Comparison of ENCODE assay signal across 32 cellular contexts in genomic region chr17:82943339-82943738, GRCh38.
DNase-seq lines count a peak whose midpoint lies in the region; ATAC-seq, FAIRE-seq and TF ChIP-seq lines count a peak whose summit lies in the region.
"Had no signal": no experiment of that assay in that cellular context is flagged by ENCODE, and none has a peak within 500 bp of the region (broad histone marks: within the 10 kb centered on the region; RNA-seq: fewer than 3 reads in every experiment).

No MANE protein-coding gene starts in this region.

- intact Hi-C loops in left lung (cut with DNase I) (no loop called here), sciatic nerve (cut with DNase I) (no loop called here), transverse colon (cut with DNase I; ENCODE audit: low total_unique reads) (no loop called here)
- intact Hi-C loops in CD4-positive, alpha-beta memory T cell (cut with micrococcal nuclease), result no loop called here

- H3K4me3 ChIP-seq in left lung, result no peak overlapping the region
- H3K4me3 ChIP-seq in transverse colon, result no peak overlapping the region
- H3K4me3 ChIP-seq in CD4-positive, alpha-beta memory T cell (ENCODE audit: low read length in 2 of 2), result no peak overlapping the region
- H3K4me3 ChIP-seq: adrenal gland, body of pancreas, dorsolateral prefrontal cortex, esophagus squamous epithelium, prostate gland had no signal

- TF ChIP-seq EP300 in transverse colon (IDR thresholded peaks at IDR 0.05; ENCODE audit: low read depth), result no peak

- H3K9me3 ChIP-seq in left lung (peaks cover 0 to 26% of the 10 kb centered on the region in 2 donors), transverse colon (peaks cover 8 to 16% of the 10 kb centered on the region in 2 donors)
- H3K9me3 ChIP-seq in CD4-positive, alpha-beta memory T cell (ENCODE audit: control insufficient read depth in 1 of 2, low read length in 2 of 2), result peaks cover 0 to 12% of the 10 kb centered on the region in 2 donors
- H3K9me3 ChIP-seq: prostate gland had no signal

- peak; percentile 13 for FAIRE-seq in HTR-8/SVneo (lab: Jason Lieb, UNC)
- FAIRE-seq: endometrium, RCC 7860 had no signal

- no peak for TF ChIP-seq POLR2A in transverse colon (IDR thresholded peaks at IDR 0.05)

- H3K27ac ChIP-seq in left lung (no peak overlapping the region), transverse colon (no peak overlapping the region)
- no peak overlapping the region for H3K27ac ChIP-seq in CD4-positive, alpha-beta memory T cell (ENCODE audit: low read depth, low read length)
- H3K27ac ChIP-seq: 22Rv1, adrenal gland, body of pancreas, C4-2B, dorsolateral prefrontal cortex, esophagus squamous epithelium, foreskin keratinocyte, prostate gland had no signal

- no peaks in the 10 kb centered on the region for H3K4me1 ChIP-seq in left lung
- H3K4me1 ChIP-seq in transverse colon, result no peaks in the 10 kb centered on the region
- no peaks in the 10 kb centered on the region for H3K4me1 ChIP-seq in CD4-positive, alpha-beta memory T cell (ENCODE audit: insufficient read depth, low read length)
- H3K4me1 ChIP-seq: adrenal gland, body of pancreas, esophagus squamous epithelium, foreskin keratinocyte, prostate gland had no signal

- POLR2A ChIA-PET in CD4-positive, alpha-beta memory T cell (lab: Charles Lee; ENCODE audit: partially characterized antibody), result no interaction called here

- H3K36me3 ChIP-seq in left lung, result peaks cover 0 to 80% of the 10 kb centered on the region in 2 donors
- H3K36me3 ChIP-seq in transverse colon, result peaks cover 0 to 32% (median 4%) of the 10 kb centered on the region in 4 donors
- peaks cover 49% of the 10 kb centered on the region for H3K36me3 ChIP-seq in CD4-positive, alpha-beta memory T cell (ENCODE audit: insufficient read depth, low read length)

- WGBS in transverse colon (ENCODE audit: low coverage in 1 of 2), 2 donors, result 89% methylated on average over 7 of the region's 7 CpGs; no CpG with 5 or more reads in 1 of the 2 donors

- H3K4me1 Mint-ChIP-seq in CD4-positive, alpha-beta memory T cell, result peaks cover 0 to 4% (median 3%) of the 10 kb centered on the region in 4 donors
- H3K4me1 Mint-ChIP-seq: stimulated activated memory B cell treated with anti-CD40 and anti-IgM and Interleukin-4, amounts not matched to agents 10 μg/mL and 1 μg/mL and 100 μg/mL, for 72 hours had no signal

- H3K27me3 Mint-ChIP-seq in CD4-positive, alpha-beta memory T cell, result no peaks in the 10 kb centered on the region
- H3K27me3 Mint-ChIP-seq: stimulated activated memory B cell treated with anti-CD40 and anti-IgM and Interleukin-4, amounts not matched to agents 10 μg/mL and 1 μg/mL and 100 μg/mL, for 72 hours had no signal

- no peak overlapping the region for H3K27ac Mint-ChIP-seq in CD4-positive, alpha-beta memory T cell
- H3K27ac Mint-ChIP-seq: stimulated activated memory B cell treated with anti-CD40 and anti-IgM and Interleukin-4, amounts not matched to agents 10 μg/mL and 1 μg/mL and 100 μg/mL, for 72 hours; T-helper 2 cell treated with Interferon-gamma antibody and Interleukin-4, amounts not matched to agents 5 μg/mL and 100 μg/mL, for 36 hours had no signal

- DNase-seq in activated CD4-positive, CD25-positive, alpha-beta regulatory T cell treated with anti-CD3 and anti-CD28 coated beads, Interleukin-2, amount 50 U/mL, for 72 hours, result peak; percentile 16
- no peak for DNase-seq in activated CD4-positive, CD25-positive, alpha-beta regulatory T cell (lab: John Stamatoyannopoulos, UW)
- DNase-seq in HTR-8/SVneo (ENCODE audit: insufficient read length, low spot score) (no peak), left lung (peak; percentile 20 to 41), sciatic nerve (ENCODE audit: low spot score) (peak; percentile 44), transverse colon (no peak), COLO668 (lab: John Stamatoyannopoulos, UW; ENCODE audit: unreplicated experiment) (no peak)
- DNase-seq in CD4-positive, alpha-beta memory T cell, result no peak
- DNase-seq: activated CD4-positive, alpha-beta T cell treated with anti-CD3 and anti-CD28 coated beads for 4 hours; activated CD8-positive, alpha-beta memory T cell treated with anti-CD3 and anti-CD28 coated beads for 24 hours; cerebellar nuclear complex; esophagus squamous epithelium; foreskin keratinocyte; GDM1; mesenchymal stem cell; MV-4-11; NCI-H1436 treated with DMSO at 0.1 percent for 48 hours; NCI-H774; stimulated activated CD4-positive, alpha-beta T cell treated with anti-CD3 and anti-CD28 coated beads, Interleukin-15, amount 100 ng/mL, for 24 hours; stimulated activated CD4-positive, alpha-beta T cell treated with anti-CD3 and anti-CD28 coated beads, Interleukin-4, amount 100 ng/mL, for 4 hours; substantia nigra had no signal

- no peak overlapping the region for H3K4me3 Mint-ChIP-seq in CD4-positive, alpha-beta memory T cell
- H3K4me3 Mint-ChIP-seq: stimulated activated memory B cell treated with anti-CD40 and anti-IgM and Interleukin-4, amounts not matched to agents 10 μg/mL and 1 μg/mL and 100 μg/mL, for 72 hours; T-helper 2 cell treated with Interferon-gamma antibody and Interleukin-4, amounts not matched to agents 5 μg/mL and 100 μg/mL, for 36 hours had no signal

- H3K9me3 Mint-ChIP-seq in CD4-positive, alpha-beta memory T cell, result peaks cover 2 to 46% (median 36%) of the 10 kb centered on the region in 8 donors

- H3K27me3 ChIP-seq in left lung (no peaks in the 10 kb centered on the region), transverse colon (no peaks in the 10 kb centered on the region)
- no peaks in the 10 kb centered on the region for H3K27me3 ChIP-seq in CD4-positive, alpha-beta memory T cell (ENCODE audit: insufficient read depth, low read length)
- H3K27me3 ChIP-seq: adrenal gland, body of pancreas, dorsolateral prefrontal cortex, esophagus squamous epithelium, foreskin keratinocyte had no signal

- ATAC-seq in left lung (no peak), sciatic nerve (no peak)
- ATAC-seq: body of pancreas; foreskin keratinocyte; left colon; stimulated activated memory B cell treated with anti-CD40 and anti-IgM and Interleukin-4, amounts not matched to agents 10 μg/mL and 1 μg/mL and 100 μg/mL, for 72 hours had no signal

- H3K36me3 Mint-ChIP-seq in CD4-positive, alpha-beta memory T cell, result peaks cover 66 to 78% of the 10 kb centered on the region in 2 donors

- CTCF ChIA-PET in CD4-positive, alpha-beta memory T cell (lab: Charles Lee; ENCODE audit: partially characterized antibody), result no interaction called here

- in situ Hi-C loops in transverse colon (cut with MboI; ENCODE audit: low pct_ligation_motif_present in 1 of 4, low pct_unique_long_range_greater_than_20kb in 1 of 4, low sequenced_read_pairs in 3 of 4), result no loop called here

- TF ChIP-seq CTCF in left lung (IDR thresholded peaks at IDR 0.05) (no peak), transverse colon (IDR thresholded peaks at IDR 0.05) (no peak)

Comparison
In these comparisons a context has a peak if more than half of its experiments do, and no peak if none do; other contexts are left out.
1. DNase-seq: peak in activated CD4-positive, CD25-positive, alpha-beta regulatory T cell treated with anti-CD3 and anti-CD28 coated beads, Interleukin-2, amount 50 U/mL, for 72 hours (single experiment), left lung (2 of 2) and sciatic nerve (single experiment); none in activated CD4-positive, CD25-positive, alpha-beta regulatory T cell (0 of 4), HTR-8/SVneo (single experiment), transverse colon (single experiment), CD4-positive, alpha-beta memory T cell (0 of 5) and COLO668 (single experiment).